ENCODE assay signal across 1 cellular context in genomic region chr19:17248011-17248776, GRCh38.
TF ChIP-seq lines count a peak whose summit lies in the region.

No MANE protein-coding gene starts in this region.

TF ChIP-seq in IMR-90, 13 proteins besides CTCF, POLR2A, EP300 and RAD21:
- TF ChIP-seq USF2 (IDR thresholded peaks at IDR 0.05; ENCODE audit: low read depth, low read length) (no peak), RFX5 (IDR thresholded peaks at IDR 0.05; ENCODE audit: low read depth, low read length) (no peak), ELK1 (IDR thresholded peaks at IDR 0.05; ENCODE audit: borderline replicate concordance, low read depth, low read length) (no peak), NFE2L2 (IDR thresholded peaks at IDR 0.05; ENCODE audit: low read depth, low read length) (no peak), RCOR1 (IDR thresholded peaks at IDR 0.05; ENCODE audit: insufficient replicate concordance, low read length) (no peak), BHLHE40 (IDR thresholded peaks at IDR 0.05; ENCODE audit: low read depth, low read length) (no peak), FOS (IDR thresholded peaks at IDR 0.05; ENCODE audit: low read depth, low read length) (no peak), MAZ (IDR thresholded peaks at IDR 0.05; ENCODE audit: borderline replicate concordance, low read depth, low read length) (no peak), MAFK (IDR thresholded peaks at IDR 0.05; ENCODE audit: low read depth, low read length) (no peak), MXI1 (IDR thresholded peaks at IDR 0.05; ENCODE audit: borderline replicate concordance, low read depth, low read length) (no peak), SMC3 (IDR thresholded peaks at IDR 0.05; ENCODE audit: low read depth, low read length) (no peak), CHD1 (IDR thresholded peaks at IDR 0.05; ENCODE audit: low read depth, low read length) (no peak)
TF ChIP-seq in IMR-90: peak in this region for 0.
